In the genomic region with DNA sequence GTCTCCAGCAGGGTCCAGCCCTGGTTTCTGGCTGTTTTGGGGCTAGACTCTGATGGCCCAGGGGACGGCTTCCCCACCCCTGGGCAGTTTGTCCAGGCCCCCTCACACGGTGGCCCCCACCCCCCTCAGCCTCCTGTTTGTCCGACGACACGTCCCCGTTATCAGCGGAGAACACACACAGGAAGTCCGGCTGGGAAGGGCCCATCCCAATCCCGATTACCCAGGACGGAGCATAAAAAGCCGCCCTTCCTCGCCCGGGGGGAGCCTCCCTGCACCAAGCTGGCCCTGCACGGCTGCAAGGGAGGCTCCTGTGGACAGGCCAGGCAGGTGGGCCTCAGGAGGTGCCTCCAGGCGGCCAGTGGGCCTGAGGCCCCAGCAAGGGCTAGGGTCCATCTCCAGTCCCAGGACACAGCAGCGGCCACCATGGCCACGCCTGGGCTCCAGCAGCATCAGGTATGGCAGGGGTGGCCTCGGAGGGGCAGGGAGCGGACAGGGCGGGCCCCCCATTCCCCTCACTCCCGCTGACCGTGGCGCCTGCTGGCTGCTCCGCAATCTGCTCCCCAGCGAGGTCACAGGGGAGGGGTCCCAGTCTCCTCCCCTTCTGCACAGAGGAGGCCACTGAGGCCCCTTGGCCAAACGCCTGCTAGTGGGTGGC, we compare ENCODE assay signal across 1 cellular context.
TF ChIP-seq lines count a peak whose summit lies in the region.

Gene EGFL7, plus strand, starts transcription at position 261 of the 655 bp plus-strand sequence. CDS start 5,367 bp downstream, outside the sequence.

TF ChIP-seq in K562, 482 proteins besides CTCF, POLR2A, EP300 and RAD21 (continued from another document):
- TF ChIP-seq, protein P1, sequence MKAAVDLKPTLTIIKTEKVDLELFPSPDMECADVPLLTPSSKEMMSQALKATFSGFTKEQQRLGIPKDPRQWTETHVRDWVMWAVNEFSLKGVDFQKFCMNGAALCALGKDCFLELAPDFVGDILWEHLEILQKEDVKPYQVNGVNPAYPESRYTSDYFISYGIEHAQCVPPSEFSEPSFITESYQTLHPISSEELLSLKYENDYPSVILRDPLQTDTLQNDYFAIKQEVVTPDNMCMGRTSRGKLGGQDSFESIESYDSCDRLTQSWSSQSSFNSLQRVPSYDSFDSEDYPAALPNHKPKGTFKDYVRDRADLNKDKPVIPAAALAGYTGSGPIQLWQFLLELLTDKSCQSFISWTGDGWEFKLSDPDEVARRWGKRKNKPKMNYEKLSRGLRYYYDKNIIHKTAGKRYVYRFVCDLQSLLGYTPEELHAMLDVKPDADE (conservative IDR thresholded peaks at IDR 0.05; ENCODE audit: control insufficient read depth, low read depth, low read length): peak; percentile 38; the same call in 1 of the 2 replicates
- TF ChIP-seq SUPT5H (IDR thresholded peaks at IDR 0.05) (peak; percentile 99), ZNF655 (CRISPR knock-in tag; IDR thresholded peaks at IDR 0.05) (no peak), ATF7 (IDR thresholded peaks at IDR 0.05) (peak; percentile 69; the same call in 1 of the 2 replicates), ZNF395 (CRISPR knock-in tag; IDR thresholded peaks at IDR 0.05) (peak; percentile 77; the same call in 1 of the 2 replicates), AFF1 (IDR thresholded peaks at IDR 0.05; ENCODE audit: low read depth in 1 of 2, partially characterized antibody in 2 of 2) (peak in 1 of 2 experiments; percentile 52), CBX5 (IDR thresholded peaks at IDR 0.05; ENCODE audit: borderline replicate concordance, low read depth) (no peak), MTA2 (IDR thresholded peaks at IDR 0.05; ENCODE audit: low read depth) (peak; percentile 82), MNT (conservative IDR thresholded peaks at IDR 0.05) (peak; percentile 71 to 83), CXXC5 (CRISPR knock-in tag; IDR thresholded peaks at IDR 0.05) (peak; percentile 99), RBM22 (IDR thresholded peaks at IDR 0.05; ENCODE audit: low read depth, low read length, poor library complexity, severe bottlenecking) (peak; percentile 81), NCOA6 (IDR thresholded peaks at IDR 0.05) (no peak), NR2C1 (IDR thresholded peaks at IDR 0.05) (no peak), NR2C1 (tag; IDR thresholded peaks at IDR 0.05) (no peak), TAF7 (tag; IDR thresholded peaks at IDR 0.05) (0 out of 2 replicates have a peak, but pooled peaks have one; percentile 9)
- TF ChIP-seq, protein P2, sequence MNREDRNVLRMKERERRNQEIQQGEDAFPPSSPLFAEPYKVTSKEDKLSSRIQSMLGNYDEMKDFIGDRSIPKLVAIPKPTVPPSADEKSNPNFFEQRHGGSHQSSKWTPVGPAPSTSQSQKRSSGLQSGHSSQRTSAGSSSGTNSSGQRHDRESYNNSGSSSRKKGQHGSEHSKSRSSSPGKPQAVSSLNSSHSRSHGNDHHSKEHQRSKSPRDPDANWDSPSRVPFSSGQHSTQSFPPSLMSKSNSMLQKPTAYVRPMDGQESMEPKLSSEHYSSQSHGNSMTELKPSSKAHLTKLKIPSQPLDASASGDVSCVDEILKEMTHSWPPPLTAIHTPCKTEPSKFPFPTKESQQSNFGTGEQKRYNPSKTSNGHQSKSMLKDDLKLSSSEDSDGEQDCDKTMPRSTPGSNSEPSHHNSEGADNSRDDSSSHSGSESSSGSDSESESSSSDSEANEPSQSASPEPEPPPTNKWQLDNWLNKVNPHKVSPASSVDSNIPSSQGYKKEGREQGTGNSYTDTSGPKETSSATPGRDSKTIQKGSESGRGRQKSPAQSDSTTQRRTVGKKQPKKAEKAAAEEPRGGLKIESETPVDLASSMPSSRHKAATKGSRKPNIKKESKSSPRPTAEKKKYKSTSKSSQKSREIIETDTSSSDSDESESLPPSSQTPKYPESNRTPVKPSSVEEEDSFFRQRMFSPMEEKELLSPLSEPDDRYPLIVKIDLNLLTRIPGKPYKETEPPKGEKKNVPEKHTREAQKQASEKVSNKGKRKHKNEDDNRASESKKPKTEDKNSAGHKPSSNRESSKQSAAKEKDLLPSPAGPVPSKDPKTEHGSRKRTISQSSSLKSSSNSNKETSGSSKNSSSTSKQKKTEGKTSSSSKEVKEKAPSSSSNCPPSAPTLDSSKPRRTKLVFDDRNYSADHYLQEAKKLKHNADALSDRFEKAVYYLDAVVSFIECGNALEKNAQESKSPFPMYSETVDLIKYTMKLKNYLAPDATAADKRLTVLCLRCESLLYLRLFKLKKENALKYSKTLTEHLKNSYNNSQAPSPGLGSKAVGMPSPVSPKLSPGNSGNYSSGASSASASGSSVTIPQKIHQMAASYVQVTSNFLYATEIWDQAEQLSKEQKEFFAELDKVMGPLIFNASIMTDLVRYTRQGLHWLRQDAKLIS (CRISPR knock-in tag; IDR thresholded peaks at IDR 0.05): peak; percentile 76; the same call in 1 of the 2 replicates
- TF ChIP-seq, protein P3, sequence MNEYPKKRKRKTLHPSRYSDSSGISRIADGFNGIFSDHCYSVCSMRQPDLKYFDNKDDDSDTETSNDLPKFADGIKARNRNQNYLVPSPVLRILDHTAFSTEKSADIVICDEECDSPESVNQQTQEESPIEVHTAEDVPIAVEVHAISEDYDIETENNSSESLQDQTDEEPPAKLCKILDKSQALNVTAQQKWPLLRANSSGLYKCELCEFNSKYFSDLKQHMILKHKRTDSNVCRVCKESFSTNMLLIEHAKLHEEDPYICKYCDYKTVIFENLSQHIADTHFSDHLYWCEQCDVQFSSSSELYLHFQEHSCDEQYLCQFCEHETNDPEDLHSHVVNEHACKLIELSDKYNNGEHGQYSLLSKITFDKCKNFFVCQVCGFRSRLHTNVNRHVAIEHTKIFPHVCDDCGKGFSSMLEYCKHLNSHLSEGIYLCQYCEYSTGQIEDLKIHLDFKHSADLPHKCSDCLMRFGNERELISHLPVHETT (CRISPR knock-in tag; conservative IDR thresholded peaks at IDR 0.05 in 1 of 2, IDR thresholded peaks at IDR 0.05 in 1 of 2): no peak
- TF ChIP-seq, protein P4, sequence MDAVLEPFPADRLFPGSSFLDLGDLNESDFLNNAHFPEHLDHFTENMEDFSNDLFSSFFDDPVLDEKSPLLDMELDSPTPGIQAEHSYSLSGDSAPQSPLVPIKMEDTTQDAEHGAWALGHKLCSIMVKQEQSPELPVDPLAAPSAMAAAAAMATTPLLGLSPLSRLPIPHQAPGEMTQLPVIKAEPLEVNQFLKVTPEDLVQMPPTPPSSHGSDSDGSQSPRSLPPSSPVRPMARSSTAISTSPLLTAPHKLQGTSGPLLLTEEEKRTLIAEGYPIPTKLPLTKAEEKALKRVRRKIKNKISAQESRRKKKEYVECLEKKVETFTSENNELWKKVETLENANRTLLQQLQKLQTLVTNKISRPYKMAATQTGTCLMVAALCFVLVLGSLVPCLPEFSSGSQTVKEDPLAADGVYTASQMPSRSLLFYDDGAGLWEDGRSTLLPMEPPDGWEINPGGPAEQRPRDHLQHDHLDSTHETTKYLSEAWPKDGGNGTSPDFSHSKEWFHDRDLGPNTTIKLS (IDR thresholded peaks at IDR 0.05; ENCODE audit: borderline replicate concordance, low read depth): peak; percentile 37; the same call in 1 of the 2 replicates
